Comparison of ENCODE assay signal across 22 cellular contexts in genomic region chrX:75303795-75304194, GRCh38. TPM values are rescaled to one million over a fixed set of nuclear protein-coding genes. Genes with fewer than 3 reads are reported as not detected.
DNase-seq lines count a peak whose midpoint lies in the region; ATAC-seq, FAIRE-seq and TF ChIP-seq lines count a peak whose summit lies in the region.
"Had no signal": no experiment of that assay in that cellular context is flagged by ENCODE, and none has a peak within 500 bp of the region (broad histone marks: within the 10 kb centered on the region; RNA-seq: fewer than 3 reads in every experiment).

No MANE protein-coding gene starts in this region.

- no peak for FAIRE-seq in K562 (lab: Jason Lieb, UNC)
- FAIRE-seq: endometrium, urothelium cell line had no signal

- TF ChIP-seq POLR2A in breast epithelium (IDR thresholded peaks at IDR 0.05) = no peak
- TF ChIP-seq POLR2A in K562 (conservative IDR thresholded peaks at IDR 0.05) = no peak

- intact Hi-C loops in MCF 10A (cut with micrococcal nuclease) (no loop called here), breast epithelium (cut with DNase I; ENCODE audit: low total_unique reads) (no loop called here), K562 (cut with micrococcal nuclease) (no loop called here), right cardiac atrium (cut with DNase I) (no loop called here)

- no peak overlapping the region for H3K27ac ChIP-seq in breast epithelium
- H3K27ac ChIP-seq in K562 (ENCODE audit: extremely low read depth, low read depth, low read length) = no peak overlapping the region
- no peak overlapping the region for H3K27ac ChIP-seq in right cardiac atrium (ENCODE audit: low read length)
- H3K27ac ChIP-seq: cardiac muscle cell, lower lobe of right lung had no signal

- no peak for DNase-seq in MCF 10A (ENCODE audit: unreplicated experiment)
- DNase-seq in breast epithelium (ENCODE audit: low spot score in 2 of 2) = no peak
- DNase-seq in K562 (ENCODE audit: extremely low read depth in 1 of 4, low spot score in 3 of 4) = no peak
- peak; percentile 56 for DNase-seq in iris pigment epithelial cell (ENCODE audit: low read depth)
- no peak for DNase-seq in islet precursor cell
- no peak for DNase-seq in right cardiac atrium
- DNase-seq: activated naive CD4-positive, alpha-beta T cell treated with anti-CD3 and anti-CD28 coated beads for 36 hours; Caco-2; H7; lower lobe of right lung; naive thymus-derived CD4-positive, alpha-beta T cell; NCI-H187 treated with DMSO at 0.1 percent for 48 hours; NCI-H510A; SIG-M5; stimulated activated CD4-positive, alpha-beta T cell treated with anti-CD3 and anti-CD28 coated beads, Interleukin-15, amount 100 ng/mL, for 24 hours; T-helper 9 cell had no signal

- ATAC-seq in K562 (no peak), GM19324 (IDR thresholded peaks at IDR 0.05; ENCODE audit: low FRiP score, unreplicated experiment) (no peak), right cardiac atrium (no peak), GM21447 (IDR thresholded peaks at IDR 0.05; ENCODE audit: unreplicated experiment) (no peak)
- ATAC-seq: lower lobe of right lung; naive thymus-derived CD4-positive, alpha-beta T cell had no signal

- BruUV-seq in MCF 10A (replicated peaks; lab: Mats Ljungman, UMichigan) (TSS peak; percentile 33), K562 (replicated peaks; lab: Mats Ljungman, UMichigan) (TSS peak; percentile 50)

- H3K27ac Mint-ChIP-seq in MCF 10A (ENCODE audit: low read depth, unreplicated experiment) = no peak overlapping the region
- H3K27ac Mint-ChIP-seq: activated naive CD4-positive, alpha-beta T cell treated with anti-CD3 and anti-CD28 coated beads for 36 hours; stimulated activated naive CD8-positive, alpha-beta T cell treated with anti-CD3 and anti-CD28 coated beads, Interleukin-15, Interleukin-2, amounts not matched to agents 100 ng/mL and 50 ng/mL, for 24 hours had no signal

- H3K4me1 Mint-ChIP-seq in MCF 10A (ENCODE audit: insufficient read depth, unreplicated experiment) = no peaks in the 10 kb centered on the region

- CTCF ChIA-PET in MCF 10A (lab: Yijun Ruan, JAX) (no interaction called here), K562 (lab: Yijun Ruan, JAX; ENCODE audit: low intra/inter-chr PET ratio) (no interaction called here)

- TF ChIP-seq EP300 in K562 (IDR thresholded peaks at IDR 0.05; ENCODE audit: low read length) = no peak

- POLR2A ChIA-PET in MCF 10A (lab: Yijun Ruan, JAX) = no interaction called here
- POLR2A ChIA-PET in K562 (lab: Yijun Ruan, JAX) = interaction anchor here (0.6 kb wide), 1 partner anchor 68 kb away, joined by 3 read pairs; no protein-coding TSS in a partner anchor

- no peaks in the 10 kb centered on the region for H3K9me3 Mint-ChIP-seq in MCF 10A (ENCODE audit: unreplicated experiment)
- H3K9me3 Mint-ChIP-seq: stimulated activated naive CD8-positive, alpha-beta T cell treated with anti-CD3 and anti-CD28 coated beads, Interleukin-15, Interleukin-2, amounts not matched to agents 100 ng/mL and 50 ng/mL, for 24 hours had no signal

- no peaks in the 10 kb centered on the region for H3K9me1 ChIP-seq in K562 (ENCODE audit: control insufficient read depth, insufficient read depth, low read length)

- H3K27me3 ChIP-seq in breast epithelium (peaks cover 0 to 2% of the 10 kb centered on the region in 2 donors), K562 (ENCODE audit: control insufficient read depth in 2 of 2, insufficient read depth in 2 of 2, low read length in 2 of 2) (no peaks in the 10 kb centered on the region), right cardiac atrium (ENCODE audit: control insufficient read depth, insufficient read depth) (no peaks in the 10 kb centered on the region)
- H3K27me3 ChIP-seq: cardiac muscle cell had no signal

- H2AFZ ChIP-seq in K562 (ENCODE audit: low read depth, low read length) = no peak overlapping the region

- H3K9me3 ChIP-seq in breast epithelium (peaks cover 0 to 15% of the 10 kb centered on the region in 2 donors), K562 (replicated peaks; ENCODE audit: control insufficient read depth, insufficient read depth, low read depth, low read length) (no peaks in the 10 kb centered on the region), right cardiac atrium (ENCODE audit: control insufficient read depth, low read length) (no peaks in the 10 kb centered on the region)
- H3K9me3 ChIP-seq: Caco-2, lower lobe of right lung had no signal

- H3K36me3 Mint-ChIP-seq in MCF 10A (ENCODE audit: insufficient read depth, unreplicated experiment) = peaks cover 6% of the 10 kb centered on the region

- H3K27me3 Mint-ChIP-seq in MCF 10A (ENCODE audit: insufficient read depth, unreplicated experiment) = peaks cover 10% of the 10 kb centered on the region
- H3K27me3 Mint-ChIP-seq: naive thymus-derived CD4-positive, alpha-beta T cell; stimulated activated naive CD8-positive, alpha-beta T cell treated with anti-CD3 and anti-CD28 coated beads, Interleukin-15, Interleukin-2, amounts not matched to agents 100 ng/mL and 50 ng/mL, for 24 hours had no signal

- H3K4me3 ChIP-seq in breast epithelium (no peak overlapping the region), K562 (no peak overlapping the region), right cardiac atrium (ENCODE audit: low read length) (no peak overlapping the region)
- H3K4me3 ChIP-seq: cardiac muscle cell, lower lobe of right lung had no signal

- TF ChIP-seq CTCF in MCF 10A (IDR thresholded peaks at IDR 0.05; ENCODE audit: unreplicated experiment) (no peak), breast epithelium (IDR thresholded peaks at IDR 0.05) (no peak), K562 (IDR thresholded peaks at IDR 0.05 in 2 of 3, conservative IDR thresholded peaks at IDR 0.05 in 1 of 3; ENCODE audit: insufficient read depth in 2 of 3, low read depth in 1 of 3, low read length in 3 of 3) (no peak)

- TF ChIP-seq RAD21 in K562 (CRISPR knock-in tag; conservative IDR thresholded peaks at IDR 0.05 in 1 of 2, IDR thresholded peaks at IDR 0.05 in 1 of 2) = no peak

- in situ Hi-C loops in K562 (cut with MboI) = no loop called here

- H3K4me1 ChIP-seq in breast epithelium (no peaks in the 10 kb centered on the region), K562 (replicated peaks in 1 of 2; ENCODE audit: control insufficient read depth in 2 of 2, insufficient read depth in 2 of 2, low read length in 2 of 2) (no peaks in the 10 kb centered on the region), right cardiac atrium (ENCODE audit: control insufficient read depth, insufficient read depth, low read length) (no peaks in the 10 kb centered on the region)
- H3K4me1 ChIP-seq: Caco-2, lower lobe of right lung had no signal

- no peak overlapping the region for H3K9ac ChIP-seq in K562 (ENCODE audit: insufficient read depth in 1 of 2, low read depth in 2 of 2, low read length in 2 of 2)

- no peak overlapping the region for H3K4me3 Mint-ChIP-seq in MCF 10A (ENCODE audit: unreplicated experiment)
- H3K4me3 Mint-ChIP-seq: activated naive CD4-positive, alpha-beta T cell treated with anti-CD3 and anti-CD28 coated beads for 36 hours; naive thymus-derived CD4-positive, alpha-beta T cell; stimulated activated naive CD8-positive, alpha-beta T cell treated with anti-CD3 and anti-CD28 coated beads, Interleukin-15, Interleukin-2, amounts not matched to agents 100 ng/mL and 50 ng/mL, for 24 hours had no signal

- no peak overlapping the region for H3K4me2 ChIP-seq in K562 (ENCODE audit: insufficient read depth, low read length)

- no peaks in the 10 kb centered on the region for H3K79me2 ChIP-seq in K562 (ENCODE audit: control insufficient read depth, insufficient read depth, low read length)

- H3K36me3 ChIP-seq in breast epithelium (peaks cover 4% of the 10 kb centered on the region), K562 (ENCODE audit: control insufficient read depth, insufficient read depth, low read length) (no peaks in the 10 kb centered on the region)
- H3K36me3 ChIP-seq: cardiac muscle cell had no signal

- H4K20me1 ChIP-seq in K562 (replicated peaks; ENCODE audit: control insufficient read depth, insufficient read depth, low read length) = no peaks in the 10 kb centered on the region

TF ChIP-seq in K562, 482 proteins besides CTCF, POLR2A, EP300 and RAD21:
- TF ChIP-seq ZNF431 (CRISPR knock-in tag; IDR thresholded peaks at IDR 0.05) (no peak), RNF2 (IDR thresholded peaks at IDR 0.05) (no peak)
TF ChIP-seq in K562: peak in this region for 0.

RNA-seq across cellular contexts. Expression of gene UPRT, which starts 29.9 kb away (rescaled TPM):
- 9.6 and 11.0 TPM in 2 replicates for total RNA-seq in MCF 10A (2022)
- 10 to 100 TPM; 13.0 to 22.5 (median 14.1) TPM for total RNA-seq in breast epithelium
- total RNA-seq in K562 (2011; cell fraction: chromatin; rRNA removed; ENCODE audit: low replicate concordance) = 9.3 and 15.5 TPM in 2 replicates
- 5.2 and 6.8 TPM in 2 replicates for total RNA-seq in K562 (2011; cell fraction: nucleolus; rRNA removed)
- 10.2 and 16.9 TPM in 2 replicates for total RNA-seq in K562 (2011; cell fraction: nucleoplasm; rRNA removed)
- total RNA-seq in K562 (2014; rRNA removed) = 9.8 and 10.2 TPM in 2 replicates
- 12.6 and 14.9 TPM in 2 replicates for total RNA-seq in K562 (2014; rRNA removed; fragmentation: Illumina TruSeq; extraction: Trizol)
- total RNA-seq in K562 (2015; rRNA removed; fragmentation: Illumina TruSeq; extraction: Trizol) = 14.0 and 14.9 TPM in 2 replicates
- total RNA-seq in K562 (2021) = 9.4 and 9.9 TPM in 2 replicates
- 6.2 and 11.2 TPM in 2 replicates for polyA plus RNA-seq in K562 (2011; rRNA removed)
- polyA plus RNA-seq in K562 (2011; cell fraction: cytosol; rRNA removed) = 7.1 and 10.9 TPM in 2 replicates
- polyA plus RNA-seq in K562 (2011; cell fraction: nucleus; rRNA removed) = 5.4 and 5.6 TPM in 2 replicates
- polyA plus RNA-seq in K562 (2012) = 9.8 and 12.5 TPM in 2 replicates
- polyA plus RNA-seq in K562 (2014; fragmentation: Illumina TruSeq; extraction: Trizol) = 11.8 and 15.3 TPM in 2 replicates
- polyA plus RNA-seq in K562 (2014; fragmentation: Nextera tagmentation; extraction: Ambion mirVana) = 10 to 100 TPM in 1 of 2 experiments, 1 to 10 TPM in 1; 7.0 to 12.1 TPM
- polyA plus RNA-seq in K562 (2014; rRNA removed) = 9.3 and 10.2 TPM in 2 replicates
- 13.3 and 14.0 TPM in 2 replicates for polyA minus RNA-seq in K562 (2011; rRNA and poly(A)+ RNA removed)
- polyA minus RNA-seq in K562 (2011; cell fraction: cytosol; rRNA and poly(A)+ RNA removed) = 4.6 and 6.4 TPM in 2 replicates
- polyA minus RNA-seq in K562 (2011; cell fraction: nucleus; rRNA and poly(A)+ RNA removed) = 12.8 and 19.1 TPM in 2 replicates
- total RNA-seq in right cardiac atrium = 10 to 100 TPM; 14.6 to 17.0 (median 16.3) TPM
- polyA plus RNA-seq in right cardiac atrium = 12.8 TPM
